25 cellular contexts compared by ENCODE assay signal in the genomic region with DNA sequence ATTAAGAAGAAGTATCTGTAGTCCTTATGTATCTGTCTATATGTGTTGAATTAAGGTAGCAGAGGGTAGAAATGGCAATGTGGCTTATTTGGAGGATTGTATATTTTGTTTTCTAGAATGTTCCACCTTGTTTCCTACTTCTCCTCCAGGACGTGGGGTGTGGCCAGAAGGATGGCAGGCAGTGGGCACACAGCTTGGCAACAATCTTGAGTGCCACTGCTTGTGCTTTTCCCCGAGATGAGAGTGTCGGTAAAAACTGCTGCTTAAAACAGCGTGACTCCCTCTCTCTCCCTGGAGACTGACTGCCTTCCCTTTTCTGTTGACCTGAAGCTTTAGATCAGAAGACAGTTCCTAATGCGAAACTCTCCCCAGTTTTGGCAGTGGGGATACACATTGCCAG.
"Had no signal": no experiment of that assay in that cellular context is flagged by ENCODE, and none has a peak within 500 bp of the region (broad histone marks: within the 10 kb centered on the region; RNA-seq: fewer than 3 reads in every experiment).

No MANE protein-coding gene starts in this region.

- ATAC-seq: mucosa of descending colon; naive thymus-derived CD4-positive, alpha-beta T cell; pancreas; right cardiac atrium; sciatic nerve; stimulated activated naive B cell treated with anti-CD40 and anti-IgM and Interleukin-4, amounts not matched to agents 10 μg/mL and 1 μg/mL and 100 μg/mL, for 72 hours; stimulated activated naive CD8-positive, alpha-beta T cell treated with anti-CD3 and anti-CD28 coated beads, Interleukin-15, Interleukin-2, amounts not matched to agents 100 U/mL and 50 U/mL, for 24 hours had no signal

- H3K4me3 ChIP-seq: left ventricle myocardium inferior, mucosa of descending colon, pancreas, prostate gland, skin epidermis, stomach, testis, tibial artery, vagina had no signal

- H3K4me1 Mint-ChIP-seq: memory B cell; naive thymus-derived CD4-positive, alpha-beta T cell; stimulated activated naive B cell treated with anti-CD40 and anti-IgM and Interleukin-4, amounts not matched to agents 10 μg/mL and 1 μg/mL and 100 μg/mL, for 72 hours had no signal

- H3K27me3 Mint-ChIP-seq: memory B cell; naive thymus-derived CD4-positive, alpha-beta T cell; stimulated activated naive B cell treated with anti-CD40 and anti-IgM and Interleukin-4, amounts not matched to agents 10 μg/mL and 1 μg/mL and 100 μg/mL, for 72 hours; type B pancreatic cell had no signal

- H3K36me3 Mint-ChIP-seq: memory B cell; naive thymus-derived CD4-positive, alpha-beta T cell; stimulated activated naive B cell treated with anti-CD40 and anti-IgM and Interleukin-4, amounts not matched to agents 10 μg/mL and 1 μg/mL and 100 μg/mL, for 72 hours; type B pancreatic cell had no signal

- DNase-seq: islet precursor cell; left ventricle myocardium inferior; midbrain; mucosa of descending colon; naive thymus-derived CD4-positive, alpha-beta T cell; pancreas; retina; right cardiac atrium; stimulated activated CD4-positive, alpha-beta T cell treated with anti-CD3 and anti-CD28 coated beads, Interleukin-12 subunit alpha, Interleukin-12 subunit beta, amount 100 ng/mL, for 4 hours; stimulated activated CD4-positive, alpha-beta T cell treated with anti-CD3 and anti-CD28 coated beads, Interleukin-15, amount 100 ng/mL, for 24 hours; stimulated activated CD4-positive, alpha-beta T cell treated with anti-CD3 and anti-CD28 coated beads, Interleukin-2, amount 100 ng/mL, for 24 hours; stimulated activated CD4-positive, alpha-beta T cell treated with anti-CD3 and anti-CD28 coated beads, Interleukin-4, amount 100 ng/mL, for 1 hour; stimulated activated naive B cell treated with anti-CD40 and anti-IgM and Interleukin-4, amounts not matched to agents 10 μg/mL and 1 μg/mL and 100 μg/mL, for 72 hours; stimulated activated naive CD8-positive, alpha-beta T cell treated with anti-CD3 and anti-CD28 coated beads, Interleukin-15, Interleukin-2, amounts not matched to agents 100 U/mL and 50 U/mL, for 24 hours; stomach; testis; tibial artery had no signal

- H3K4me1 ChIP-seq: pancreas, prostate gland, testis, vagina had no signal

- H3K36me3 ChIP-seq: left ventricle myocardium inferior, pancreas, prostate gland, stomach, tibial artery, vagina had no signal

- H3K9me3 ChIP-seq: left ventricle myocardium inferior, mucosa of descending colon, pancreas, prostate gland, stomach, testis, tibial artery, vagina had no signal

- H3K27ac Mint-ChIP-seq: memory B cell; naive thymus-derived CD4-positive, alpha-beta T cell; nephron; stimulated activated naive B cell treated with anti-CD40 and anti-IgM and Interleukin-4, amounts not matched to agents 10 μg/mL and 1 μg/mL and 100 μg/mL, for 72 hours; type B pancreatic cell had no signal

- H3K9me3 Mint-ChIP-seq: nephron, neural crest cell, type B pancreatic cell had no signal

- H3K27me3 ChIP-seq: pancreas, stomach, testis, tibial artery, vagina had no signal

- H3K27ac ChIP-seq: left ventricle myocardium inferior, pancreas, prostate gland, skin epidermis, stomach, testis, tibial artery, vagina had no signal

- H3K4me3 Mint-ChIP-seq: memory B cell; naive thymus-derived CD4-positive, alpha-beta T cell; nephron; neural crest cell; stimulated activated naive B cell treated with anti-CD40 and anti-IgM and Interleukin-4, amounts not matched to agents 10 μg/mL and 1 μg/mL and 100 μg/mL, for 72 hours; type B pancreatic cell had no signal
